ENCODE assay signal across 1 cellular context in the genomic region with DNA sequence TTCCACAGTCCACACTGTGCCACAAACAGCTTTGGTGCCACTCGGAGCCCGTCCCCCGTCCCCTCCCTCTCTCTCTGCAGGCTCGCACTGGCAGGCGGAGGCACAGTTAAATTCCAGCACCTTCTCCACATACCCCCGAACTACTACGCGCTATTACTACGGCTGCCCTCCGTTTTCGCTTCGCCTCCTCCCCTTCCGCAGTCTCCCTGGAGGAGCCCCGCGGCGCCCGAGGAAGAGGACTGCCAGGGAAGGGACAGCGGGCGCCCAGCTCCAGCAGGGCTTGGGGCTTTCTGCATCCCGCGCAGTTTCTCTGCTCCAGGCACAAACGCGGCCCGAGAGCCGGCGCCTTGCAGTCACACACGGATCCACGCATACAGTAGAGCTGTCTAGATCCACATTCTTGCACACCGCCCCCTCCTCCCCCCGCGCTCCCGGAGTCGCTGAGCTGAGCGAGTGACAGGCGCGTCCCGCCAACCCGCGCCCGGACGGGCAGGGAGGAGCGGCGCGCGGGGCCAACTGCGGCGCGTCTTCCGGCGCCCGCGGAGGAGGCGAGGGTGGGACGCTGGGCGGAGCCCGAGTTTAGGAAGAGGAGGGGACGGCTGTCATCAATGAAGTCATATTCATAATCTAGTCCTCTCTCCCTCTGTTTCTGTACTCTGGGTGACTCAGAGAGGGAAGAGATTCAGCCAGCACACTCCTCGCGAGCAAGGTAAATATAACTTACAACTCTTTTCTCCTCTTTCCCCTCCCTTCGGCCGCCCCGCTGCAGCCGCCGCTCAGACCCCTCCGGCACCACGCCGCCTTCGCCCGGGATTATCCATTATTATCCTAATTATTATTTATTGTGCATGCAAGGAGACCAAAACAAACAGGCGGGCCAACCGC.
A peak's percentile ranks its signal among the peaks of the same experiment; 100 is the strongest.
TF ChIP-seq lines count a peak whose summit lies in the region.

TSS of gene SMARCA2 (plus strand) at position 652 of the 885 bp plus-strand sequence. CDS start 13,676 bp downstream, outside the sequence.

TF ChIP-seq in Ishikawa, 13 proteins besides CTCF, POLR2A, EP300 and RAD21 (continued from another document):
- TF ChIP-seq, protein P1, sequence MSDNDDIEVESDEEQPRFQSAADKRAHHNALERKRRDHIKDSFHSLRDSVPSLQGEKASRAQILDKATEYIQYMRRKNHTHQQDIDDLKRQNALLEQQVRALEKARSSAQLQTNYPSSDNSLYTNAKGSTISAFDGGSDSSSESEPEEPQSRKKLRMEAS (IDR thresholded peaks at IDR 0.05): peak; percentile 59
- no peak for TF ChIP-seq FOXM1 (IDR thresholded peaks at IDR 0.05; ENCODE audit: borderline replicate concordance, low read depth)
- peak; percentile 23; the same call in 1 of the 2 replicates for TF ChIP-seq TCF12 (IDR thresholded peaks at IDR 0.05; ENCODE audit: low read depth)
- peak; percentile 78 for TF ChIP-seq TAF1 (IDR thresholded peaks at IDR 0.05; ENCODE audit: low read depth)
